Comparison of ENCODE assay signal across 8 cellular contexts in genomic region chr1:227317541-227318002, GRCh38. TPM values are rescaled to one million over a fixed set of nuclear protein-coding genes. Genes with fewer than 3 reads are reported as not detected.
A peak's percentile ranks its signal among the peaks of the same experiment; 100 is the strongest.
DNase-seq lines count a peak whose midpoint lies in the region; ATAC-seq and TF ChIP-seq lines count a peak whose summit lies in the region.

No MANE protein-coding gene starts in this region.

- ATAC-seq in GM18907 (IDR thresholded peaks at IDR 0.05; ENCODE audit: unreplicated experiment) = no peak
- no peak for ATAC-seq in HG03460 (IDR thresholded peaks at IDR 0.05; ENCODE audit: unreplicated experiment)

- CTCF ChIA-PET in activated naive CD4-positive, alpha-beta T cell treated with anti-CD3 and anti-CD28 coated beads, Interleukin-2, amount 10 ng/mL, durations not matched to agents 7 days and 5 days (lab: Charles Lee) = no interaction called here

- peaks cover 18% of the 10 kb centered on the region for H3K4me1 Mint-ChIP-seq in activated naive CD4-positive, alpha-beta T cell treated with anti-CD3 and anti-CD28 coated beads, Interleukin-2, amount 10 ng/mL, durations not matched to agents 7 days and 5 days
- H3K4me1 Mint-ChIP-seq in activated T-helper 1 cell treated with anti-CD3 and anti-CD28 coated beads, Interleukin-12 subunit alpha, Interleukin-12 subunit beta, Interleukin-2, Interleukin-4 antibody, amounts not matched to agents 30 ng/mL and 10 ng/mL and 1 ng/mL, durations not matched to agents 14 hours and 24 hours and 36 hours (ENCODE audit: low read depth) = peaks cover 20% of the 10 kb centered on the region
- peaks cover 41% of the 10 kb centered on the region for H3K4me1 Mint-ChIP-seq in nephron progenitor cell

- H3K27ac Mint-ChIP-seq in activated naive CD4-positive, alpha-beta T cell treated with anti-CD3 and anti-CD28 coated beads, Interleukin-2, amount 10 ng/mL, durations not matched to agents 7 days and 5 days = no peak overlapping the region
- no peak overlapping the region for H3K27ac Mint-ChIP-seq in activated T-helper 1 cell treated with anti-CD3 and anti-CD28 coated beads, Interleukin-12 subunit alpha, Interleukin-12 subunit beta, Interleukin-2, Interleukin-4 antibody, amounts not matched to agents 30 ng/mL and 10 ng/mL and 1 ng/mL, durations not matched to agents 14 hours and 24 hours and 36 hours
- peak overlapping the region; percentile 98 for H3K27ac Mint-ChIP-seq in nephron progenitor cell

- intact Hi-C loops in activated T-helper 1 cell treated with anti-CD3 and anti-CD28 coated beads, Interleukin-12 subunit alpha, Interleukin-12 subunit beta, Interleukin-2, Interleukin-4 antibody, amounts not matched to agents 30 ng/mL and 10 ng/mL and 1 ng/mL, durations not matched to agents 14 hours and 24 hours and 36 hours (cut with micrococcal nuclease) = loop anchor here (5.0 kb wide), 1 partner anchor 490 kb away; no protein-coding TSS in a partner anchor

- H3K4me3 ChIP-seq in foreskin fibroblast (ENCODE audit: low read depth in 1 of 2, low read length in 2 of 2) = peak overlapping the region; percentile 83 to 87

- TF ChIP-seq CTCF in foreskin fibroblast (IDR thresholded peaks at IDR 0.05; ENCODE audit: low read depth, low read length) (peak; percentile 7), nephron progenitor cell (IDR thresholded peaks at IDR 0.05) (no peak)

- peaks cover 68% of the 10 kb centered on the region for H3K27me3 Mint-ChIP-seq in activated naive CD4-positive, alpha-beta T cell treated with anti-CD3 and anti-CD28 coated beads, Interleukin-2, amount 10 ng/mL, durations not matched to agents 7 days and 5 days
- peaks cover 69% of the 10 kb centered on the region for H3K27me3 Mint-ChIP-seq in activated T-helper 1 cell treated with anti-CD3 and anti-CD28 coated beads, Interleukin-12 subunit alpha, Interleukin-12 subunit beta, Interleukin-2, Interleukin-4 antibody, amounts not matched to agents 30 ng/mL and 10 ng/mL and 1 ng/mL, durations not matched to agents 14 hours and 24 hours and 36 hours (ENCODE audit: insufficient read depth)
- H3K27me3 Mint-ChIP-seq in nephron progenitor cell (ENCODE audit: low read depth, poor library complexity) = peaks cover 15% of the 10 kb centered on the region

- peak overlapping the region; percentile 64 for H3K4me3 Mint-ChIP-seq in activated naive CD4-positive, alpha-beta T cell treated with anti-CD3 and anti-CD28 coated beads, Interleukin-2, amount 10 ng/mL, durations not matched to agents 7 days and 5 days
- peak overlapping the region; percentile 81 for H3K4me3 Mint-ChIP-seq in activated T-helper 1 cell treated with anti-CD3 and anti-CD28 coated beads, Interleukin-12 subunit alpha, Interleukin-12 subunit beta, Interleukin-2, Interleukin-4 antibody, amounts not matched to agents 30 ng/mL and 10 ng/mL and 1 ng/mL, durations not matched to agents 14 hours and 24 hours and 36 hours
- H3K4me3 Mint-ChIP-seq in nephron progenitor cell = peak overlapping the region; percentile 100

- no peaks in the 10 kb centered on the region for H3K36me3 Mint-ChIP-seq in activated naive CD4-positive, alpha-beta T cell treated with anti-CD3 and anti-CD28 coated beads, Interleukin-2, amount 10 ng/mL, durations not matched to agents 7 days and 5 days
- no peaks in the 10 kb centered on the region for H3K36me3 Mint-ChIP-seq in activated T-helper 1 cell treated with anti-CD3 and anti-CD28 coated beads, Interleukin-12 subunit alpha, Interleukin-12 subunit beta, Interleukin-2, Interleukin-4 antibody, amounts not matched to agents 30 ng/mL and 10 ng/mL and 1 ng/mL, durations not matched to agents 14 hours and 24 hours and 36 hours (ENCODE audit: low read depth)
- peaks cover 4% of the 10 kb centered on the region for H3K36me3 Mint-ChIP-seq in nephron progenitor cell (ENCODE audit: low read depth)

- no peaks in the 10 kb centered on the region for H3K9me3 Mint-ChIP-seq in activated naive CD4-positive, alpha-beta T cell treated with anti-CD3 and anti-CD28 coated beads, Interleukin-2, amount 10 ng/mL, durations not matched to agents 7 days and 5 days
- H3K9me3 Mint-ChIP-seq in activated T-helper 1 cell treated with anti-CD3 and anti-CD28 coated beads, Interleukin-12 subunit alpha, Interleukin-12 subunit beta, Interleukin-2, Interleukin-4 antibody, amounts not matched to agents 30 ng/mL and 10 ng/mL and 1 ng/mL, durations not matched to agents 14 hours and 24 hours and 36 hours = no peaks in the 10 kb centered on the region
- H3K9me3 Mint-ChIP-seq in nephron progenitor cell = no peaks in the 10 kb centered on the region

- DNase-seq in activated naive CD4-positive, alpha-beta T cell treated with anti-CD3 and anti-CD28 coated beads, Interleukin-2, amount 10 ng/mL, durations not matched to agents 7 days and 5 days = no peak
- DNase-seq in activated naive CD4-positive, alpha-beta T cell treated with Interleukin-2 at 50 U/mL for 16 hours = no peak
- peak; percentile 18 for DNase-seq in NCI-H2081 treated with DMSO at 0.1 percent for 48 hours (lab: John Stamatoyannopoulos, UW)
- no peak for DNase-seq in activated T-helper 1 cell treated with anti-CD3 and anti-CD28 coated beads, Interleukin-12 subunit alpha, Interleukin-12 subunit beta, Interleukin-2, Interleukin-4 antibody, amounts not matched to agents 30 ng/mL and 10 ng/mL and 1 ng/mL, durations not matched to agents 14 hours and 24 hours and 36 hours (ENCODE audit: low spot score)
- peak; percentile 23 to 74 for DNase-seq in foreskin fibroblast
- DNase-seq in nephron progenitor cell = peak; percentile 63

RNA-seq across cellular contexts. Expression of gene CDC42BPA, which starts 0.7 kb away (rescaled TPM):
- total RNA-seq in activated T-helper 1 cell treated with anti-CD3 and anti-CD28 coated beads, Interleukin-12 subunit alpha, Interleukin-12 subunit beta, Interleukin-2, Interleukin-4 antibody, amounts not matched to agents 30 ng/mL and 10 ng/mL and 1 ng/mL, durations not matched to agents 14 hours and 24 hours and 36 hours = 1.0 and 1.9 TPM in 2 replicates

Comparison
In these comparisons a context has a peak if more than half of its experiments do, and no peak if none do; other contexts are left out.
1. DNase-seq: peak in NCI-H2081 treated with DMSO at 0.1 percent for 48 hours (single experiment), foreskin fibroblast (2 of 2) and nephron progenitor cell (single experiment); none in activated naive CD4-positive, alpha-beta T cell treated with anti-CD3 and anti-CD28 coated beads, Interleukin-2, amount 10 ng/mL, durations not matched to agents 7 days and 5 days (single experiment), activated naive CD4-positive, alpha-beta T cell treated with Interleukin-2 at 50 U/mL for 16 hours (single experiment) and activated T-helper 1 cell treated with anti-CD3 and anti-CD28 coated beads, Interleukin-12 subunit alpha, Interleukin-12 subunit beta, Interleukin-2, Interleukin-4 antibody, amounts not matched to agents 30 ng/mL and 10 ng/mL and 1 ng/mL, durations not matched to agents 14 hours and 24 hours and 36 hours (single experiment).
2. Peak in every context shown above with its lines, with median percentiles within 50 percentile points of each other: H3K4me3 Mint-ChIP-seq.